In the genomic region with DNA sequence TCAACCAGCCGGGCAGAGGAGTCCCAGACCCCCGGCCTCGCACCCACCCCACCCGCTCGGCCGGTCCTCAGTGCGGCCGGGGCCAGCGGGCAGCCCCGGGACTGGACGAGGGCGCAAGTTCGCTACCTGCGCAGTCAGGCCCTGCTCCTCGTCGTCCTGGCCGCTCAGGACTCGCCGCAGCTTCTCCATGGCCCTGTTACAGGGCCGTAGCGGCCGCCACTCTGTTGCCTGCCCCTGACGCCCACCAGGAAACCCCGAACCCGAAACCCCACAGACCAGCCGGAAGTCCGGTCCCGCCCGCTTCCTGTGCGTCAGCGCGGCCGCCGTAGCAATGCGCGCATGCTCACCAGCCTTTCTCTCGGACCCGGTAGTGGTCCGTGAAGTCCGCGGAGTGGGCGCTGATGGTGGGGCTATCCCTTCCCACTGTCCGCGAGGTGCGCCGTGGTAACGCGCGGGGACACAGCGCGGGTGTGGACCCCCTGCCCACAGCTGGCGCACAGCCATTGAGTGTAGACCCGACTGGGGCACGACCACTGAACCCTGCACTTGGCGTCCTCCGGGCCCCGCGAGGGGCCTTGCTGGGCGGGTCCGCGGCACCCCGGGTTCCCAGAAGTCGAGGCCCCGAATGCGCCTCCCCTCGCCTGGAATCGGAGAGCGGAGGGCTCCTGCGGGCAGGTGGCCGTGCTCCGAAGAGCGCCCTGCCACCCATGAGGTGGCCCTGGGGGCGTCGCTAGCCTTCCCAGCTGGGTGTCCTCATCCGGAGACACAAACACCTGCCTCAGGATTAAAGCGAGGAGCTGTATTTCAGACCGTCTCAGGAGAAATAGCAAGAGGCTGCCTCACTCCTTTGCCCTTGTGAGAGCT, we compare ENCODE assay signal across 8 cellular contexts. TPM values are rescaled to one million over a fixed set of nuclear protein-coding genes. Genes with fewer than 3 reads are reported as not detected.
DNase-seq lines count a peak whose midpoint lies in the region; ATAC-seq and TF ChIP-seq lines count a peak whose summit lies in the region.

A gene (minus strand): TSS at position 253 of the 864 bp plus-strand sequence. CDS start 64 bp downstream, at position 189.

- H3K9me3 ChIP-seq in BLaER1 (no peaks in the 10 kb centered on the region), ectodermal cell (ENCODE audit: control insufficient read depth, low read length) (no peaks in the 10 kb centered on the region), lung (ENCODE audit: control insufficient read depth in 2 of 2, insufficient read depth in 1 of 2, low read length in 1 of 2) (no peaks in the 10 kb centered on the region)

- H3K4me1 ChIP-seq in BLaER1 (peaks cover 53% of the 10 kb centered on the region), ectodermal cell (ENCODE audit: control insufficient read depth, insufficient read depth, low read length) (no peaks in the 10 kb centered on the region), lung (ENCODE audit: control insufficient read depth in 2 of 2, insufficient read depth in 2 of 2, low read length in 2 of 2) (peaks cover 13 to 14% of the 10 kb centered on the region in 2 donors)

- H3K9ac ChIP-seq in BLaER1 = peak within 1 kb of the TSS; percentile 97

- CTCF ChIA-PET in activated CD4-positive, alpha-beta memory T cell treated with anti-CD3 and anti-CD28 coated beads, Interleukin-2, amount 10 ng/mL, durations not matched to agents 7 days and 5 days (lab: Charles Lee) = interaction anchor here (0.8 to 2.0 kb wide), 5 partner anchors 9 to 144 kb away, joined by 3 to 21 read pairs (median 3); no protein-coding TSS in a partner anchor

- no peaks in the 10 kb centered on the region for H3K9me3 Mint-ChIP-seq in activated CD4-positive, alpha-beta memory T cell treated with anti-CD3 and anti-CD28 coated beads, Interleukin-2, amount 10 ng/mL, durations not matched to agents 7 days and 5 days

- POLR2A ChIA-PET in activated CD4-positive, alpha-beta memory T cell treated with anti-CD3 and anti-CD28 coated beads, Interleukin-2, amount 10 ng/mL, durations not matched to agents 7 days and 5 days (lab: Charles Lee) = interaction anchor here (0.7 to 2.6 kb wide), 8 partner anchors 9 to 83 kb away, joined by 3 to 13 read pairs (median 5); a partner anchor contains a TSS

- H3K4me1 Mint-ChIP-seq in activated CD4-positive, alpha-beta memory T cell treated with anti-CD3 and anti-CD28 coated beads, Interleukin-2, amount 10 ng/mL, durations not matched to agents 7 days and 5 days = peaks cover 14% of the 10 kb centered on the region

- peak within 1 kb of the TSS; percentile 81 for H3K27ac Mint-ChIP-seq in activated CD4-positive, alpha-beta memory T cell treated with anti-CD3 and anti-CD28 coated beads, Interleukin-2, amount 10 ng/mL, durations not matched to agents 7 days and 5 days

- H3K4me3 ChIP-seq in BLaER1 (peak within 1 kb of the TSS; percentile 88), ectodermal cell (ENCODE audit: insufficient read depth, low read depth, low read length) (peak within 1 kb of the TSS; percentile 77), lung (peak within 1 kb of the TSS; percentile 99)

- peak within 1 kb of the TSS; percentile 87 for H3K4me2 ChIP-seq in BLaER1

- H3K27ac ChIP-seq in BLaER1 = peak within 1 kb of the TSS; percentile 98
- H3K27ac ChIP-seq in ectodermal cell (ENCODE audit: insufficient read depth, low read depth, low read length, poor library complexity, severe bottlenecking) = peak within 1 kb of the TSS; percentile 38
- peak within 1 kb of the TSS; percentile 93 to 99 for H3K27ac ChIP-seq in lung (ENCODE audit: low read depth in 1 of 2, low read length in 1 of 2)

- peak; percentile 95 for ATAC-seq in HG03439 (IDR thresholded peaks at IDR 0.05; ENCODE audit: unreplicated experiment)
- peak; percentile 94 for ATAC-seq in lung (ENCODE audit: insufficient read depth, low FRiP score)

- TF ChIP-seq CTCF in lung (IDR thresholded peaks at IDR 0.05; ENCODE audit: control extremely low read depth, extremely low read depth) = no peak

- peaks cover 6% of the 10 kb centered on the region for H3K36me3 Mint-ChIP-seq in activated CD4-positive, alpha-beta memory T cell treated with anti-CD3 and anti-CD28 coated beads, Interleukin-2, amount 10 ng/mL, durations not matched to agents 7 days and 5 days (ENCODE audit: low read depth)

- H3K27me3 Mint-ChIP-seq in activated CD4-positive, alpha-beta memory T cell treated with anti-CD3 and anti-CD28 coated beads, Interleukin-2, amount 10 ng/mL, durations not matched to agents 7 days and 5 days = peaks cover 14% of the 10 kb centered on the region

- H3K36me3 ChIP-seq in BLaER1 = peaks cover 25% of the 10 kb centered on the region
- no peaks in the 10 kb centered on the region for H3K36me3 ChIP-seq in ectodermal cell (ENCODE audit: control insufficient read depth, insufficient read depth, low read length)
- no peaks in the 10 kb centered on the region for H3K36me3 ChIP-seq in lung (ENCODE audit: control insufficient read depth in 2 of 2, insufficient read depth in 2 of 2, low read length in 2 of 2)

- DNase-seq in GM19238 (ENCODE audit: insufficient read length, low spot score) = peak; percentile 85
- peak; percentile 87 for DNase-seq in NCI-H69 (lab: John Stamatoyannopoulos, UW)
- peak; percentile 88 for DNase-seq in activated CD4-positive, alpha-beta memory T cell treated with anti-CD3 and anti-CD28 coated beads, Interleukin-2, amount 10 ng/mL, durations not matched to agents 7 days and 5 days
- peak; percentile 87 for DNase-seq in lung (ENCODE audit: low spot score)
- peak; percentile 65 to 84 (median 67) for DNase-seq in stimulated activated CD4-positive, alpha-beta T cell treated with anti-CD3 and anti-CD28 coated beads, TNF-alpha, amount 100 ng/mL, for 24 hours (ENCODE audit: low read depth in 3 of 3)

- peaks cover 40% of the 10 kb centered on the region for H4K20me1 ChIP-seq in BLaER1

- H3K4me3 Mint-ChIP-seq in activated CD4-positive, alpha-beta memory T cell treated with anti-CD3 and anti-CD28 coated beads, Interleukin-2, amount 10 ng/mL, durations not matched to agents 7 days and 5 days = peak within 1 kb of the TSS; percentile 86

- H3K27me3 ChIP-seq in BLaER1 (no peaks in the 10 kb centered on the region), ectodermal cell (ENCODE audit: control insufficient read depth, insufficient read depth, low read length, poor library complexity, severe bottlenecking) (no peaks in the 10 kb centered on the region), lung (ENCODE audit: control insufficient read depth, insufficient read depth) (no peaks in the 10 kb centered on the region)

- 0 to 1% methylated on average over 77 of the region's 77 CpGs for WGBS in ectodermal cell, 2 experiments
- WGBS in lung, 2 donors = 0 to 1% methylated on average over 69 to 77 of the region's 77 CpGs

RNA-seq across cellular contexts. Expression of the gene that starts here (rescaled TPM):
- 10 to 100 TPM; 70.0 to 72.0 TPM for total RNA-seq in activated CD4-positive, alpha-beta memory T cell treated with anti-CD3 and anti-CD28 coated beads, Interleukin-2, amount 10 ng/mL, durations not matched to agents 7 days and 5 days
- polyA plus RNA-seq in ectodermal cell (2013, experiment 1 of 4) = 32.5 TPM
- 32.8 TPM for polyA plus RNA-seq in ectodermal cell (2013, experiment 2 of 4)
- 35.5 TPM for polyA plus RNA-seq in ectodermal cell (2013, experiment 3 of 4)
- polyA plus RNA-seq in ectodermal cell (2013, experiment 4 of 4) = 40.1 TPM
- total RNA-seq in lung = 10 to 100 TPM; 40.8 to 47.0 TPM
- polyA plus RNA-seq in lung = 10 to 100 TPM; 70.5 to 81.2 TPM

Comparison
In these comparisons a context has a peak if more than half of its experiments do, and no peak if none do; other contexts are left out.
1. Peak in every context shown above with its lines: DNase-seq, ATAC-seq, H3K4me3 ChIP-seq and H3K27ac ChIP-seq.
2. H3K27ac ChIP-seq: peak in every context shown above with its lines; median percentile 98 in BLaER1; 96 in lung; 38 in ectodermal cell.